8 cellular contexts compared by ENCODE assay signal in the genomic region with DNA sequence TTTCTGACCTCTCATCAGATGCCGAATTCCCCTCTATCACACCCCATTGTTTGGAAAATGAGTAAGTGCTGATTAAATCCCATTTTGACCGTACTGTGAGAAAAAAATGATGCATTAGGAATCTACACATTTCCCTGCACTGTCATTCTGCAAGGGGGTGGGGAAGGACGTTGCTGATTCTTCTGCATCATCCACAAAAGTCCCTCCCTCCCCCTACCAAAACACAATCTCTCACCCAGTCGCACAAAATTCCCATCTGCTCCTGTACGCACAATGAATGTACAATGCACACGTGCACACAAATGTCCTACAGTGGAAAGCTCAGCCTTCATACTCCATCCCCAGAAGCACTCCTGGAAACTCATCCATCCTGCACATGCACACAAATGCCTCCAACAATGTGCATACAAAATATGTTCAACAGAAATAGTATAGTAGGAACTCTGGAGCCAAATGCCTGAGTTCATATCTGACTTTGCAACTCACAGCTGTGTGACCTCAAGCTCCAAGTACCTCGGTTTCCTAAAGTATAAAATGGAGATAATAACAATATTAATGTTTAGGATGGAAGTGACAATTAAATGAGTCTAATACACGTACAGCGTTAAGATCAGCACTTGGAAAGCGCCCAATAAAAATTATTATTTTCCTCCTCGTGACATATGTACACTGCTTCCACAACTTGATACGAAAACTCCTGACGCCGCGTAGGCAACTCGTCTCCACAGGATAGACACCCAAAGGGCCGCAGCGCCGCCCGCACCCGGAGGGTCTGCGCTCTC. TPM values are rescaled to one million over a fixed set of nuclear protein-coding genes. Genes with fewer than 3 reads are reported as not detected.
DNase-seq lines count a peak whose midpoint lies in the region; TF ChIP-seq lines count a peak whose summit lies in the region.

No MANE protein-coding gene starts in this region.

- H3K9me2 ChIP-seq in SU-DHL-6 (replicated peaks; ENCODE audit: insufficient read depth, low read length) = no peaks in the 10 kb centered on the region

- no peak overlapping the region for H4K8ac ChIP-seq in neuronal stem cell (ENCODE audit: low read depth, low read length)

- no CpG with 5 or more reads among the region's 22 CpGs for WGBS in neuronal stem cell (ENCODE audit: extremely low coverage in 2 of 2, insufficient read length in 2 of 2, insufficient replicate concordance in 1 of 2), 2 donors

- no peak overlapping the region for H2BK120ac ChIP-seq in neuronal stem cell (ENCODE audit: low read depth, low read length)

- DNase-seq in A172 (ENCODE audit: low spot score) (peak; percentile 94), GM12864 (ENCODE audit: low read depth) (no peak), endothelial cell (ENCODE audit: low spot score) (no peak), neuronal stem cell (ENCODE audit: low spot score) (no peak), cortex of kidney (lab: John Stamatoyannopoulos, UW) (no peak), NCI-H1930 (lab: John Stamatoyannopoulos, UW) (no peak), SKM-1 treated with dmso at 0.1 percent for 144 hours (lab: John Stamatoyannopoulos, UW; ENCODE audit: unreplicated experiment) (no peak)

- H3K4me1 Mint-ChIP-seq in endothelial cell (ENCODE audit: unreplicated experiment) = peaks cover 27% of the 10 kb centered on the region

- H3K36me3 Mint-ChIP-seq in endothelial cell (ENCODE audit: low read depth, unreplicated experiment) = peaks cover 25% of the 10 kb centered on the region

- H3K79me2 ChIP-seq in SU-DHL-6 (ENCODE audit: insufficient read depth, low read length) = peaks cover 81% of the 10 kb centered on the region

- H3K9ac ChIP-seq in SU-DHL-6 (ENCODE audit: low read length) (peak overlapping the region; percentile 84), neuronal stem cell (ENCODE audit: low read depth, low read length, poor library complexity) (peak overlapping the region; percentile 94)

- no peak overlapping the region for H3K4ac ChIP-seq in neuronal stem cell (ENCODE audit: low read length)

- H3K18ac ChIP-seq in neuronal stem cell (ENCODE audit: low read length) = no peak overlapping the region

- peaks cover 0 to 4% of the 10 kb centered on the region in 2 donors for H3K4me1 ChIP-seq in neuronal stem cell (ENCODE audit: control insufficient read depth in 2 of 2, insufficient read depth in 1 of 2, low read depth in 1 of 2, low read length in 2 of 2)

- H3K27me3 Mint-ChIP-seq in endothelial cell (ENCODE audit: unreplicated experiment) = peaks cover 18% of the 10 kb centered on the region

- H3K9me3 Mint-ChIP-seq in endothelial cell (ENCODE audit: unreplicated experiment) = no peaks in the 10 kb centered on the region

- no peak overlapping the region for H2BK15ac ChIP-seq in neuronal stem cell (ENCODE audit: low read length)

- H3K9me3 ChIP-seq in SU-DHL-6 (ENCODE audit: insufficient read depth, low read length) (no peaks in the 10 kb centered on the region), neuronal stem cell (replicated peaks in 1 of 2; ENCODE audit: control insufficient read depth in 2 of 2, insufficient read depth in 1 of 2, low read depth in 1 of 2, low read length in 2 of 2) (no peaks in the 10 kb centered on the region)

- no peak overlapping the region for H3K14ac ChIP-seq in neuronal stem cell (ENCODE audit: low read length)

- peaks cover 30% of the 10 kb centered on the region; the same call in 1 of the 2 replicates for H3F3A ChIP-seq in SU-DHL-6 (ENCODE audit: insufficient read depth)

- H3K4me2 ChIP-seq in SU-DHL-6 (ENCODE audit: low read depth, low read length, poor library complexity, severe bottlenecking) (peak overlapping the region; percentile 91), neuronal stem cell (ENCODE audit: insufficient read depth, low read length, poor library complexity, severe bottlenecking) (peak overlapping the region; percentile 55)

- H2BK5ac ChIP-seq in neuronal stem cell (ENCODE audit: low read length) = peak overlapping the region; percentile 85

- H3K4me3 ChIP-seq in GM12864 (ENCODE audit: low read depth, low read length) (peak overlapping the region; percentile 89), SU-DHL-6 (ENCODE audit: insufficient read depth, low read length, poor library complexity, severe bottlenecking) (peak overlapping the region; percentile 83), neuronal stem cell (ENCODE audit: low read length in 2 of 2) (peak overlapping the region; percentile 78 to 98)

- no peak overlapping the region for H4K91ac ChIP-seq in neuronal stem cell (ENCODE audit: low read depth, low read length, poor library complexity)

- no peaks in the 10 kb centered on the region for H4K20me1 ChIP-seq in SU-DHL-6 (ENCODE audit: low read depth, low read length)

- H3K79me1 ChIP-seq in neuronal stem cell (ENCODE audit: low read depth, low read length) = peaks cover 5% of the 10 kb centered on the region

- no peaks in the 10 kb centered on the region for H3K27me3 ChIP-seq in SU-DHL-6 (ENCODE audit: low read length)
- H3K27me3 ChIP-seq in neuronal stem cell (ENCODE audit: control insufficient read depth in 3 of 3, insufficient read depth in 3 of 3, low read depth in 1 of 3, low read length in 3 of 3) = no peaks in the 10 kb centered on the region

- H3K36me3 ChIP-seq in SU-DHL-6 (ENCODE audit: low read length) = 0 out of 2 replicates have a peak, but pooled peaks cover 10% of the 10 kb centered on the region
- H3K36me3 ChIP-seq in neuronal stem cell (replicated peaks in 1 of 2; ENCODE audit: control insufficient read depth in 2 of 2, insufficient read depth in 2 of 2, low read length in 2 of 2) = peaks cover 2 to 3% of the 10 kb centered on the region in 2 donors

- no peak overlapping the region for H2BK12ac ChIP-seq in neuronal stem cell (ENCODE audit: low read length)

- H3K23ac ChIP-seq in neuronal stem cell (ENCODE audit: low read depth, low read length, poor library complexity) = peak overlapping the region; percentile 82

- TF ChIP-seq CTCF in GM12864 (IDR thresholded peaks at IDR 0.05; ENCODE audit: low read depth, low read length, missing control alignments) = no peak
- TF ChIP-seq CTCF in SU-DHL-6 (IDR thresholded peaks at IDR 0.05; ENCODE audit: insufficient read depth, low read length, poor library complexity, severe bottlenecking) = no peak
- TF ChIP-seq CTCF in endothelial cell (IDR thresholded peaks at IDR 0.05; ENCODE audit: unreplicated experiment) = no peak

- peak overlapping the region; percentile 70 for H3K4me3 Mint-ChIP-seq in endothelial cell (ENCODE audit: unreplicated experiment)

- H3K27ac ChIP-seq in SU-DHL-6 (ENCODE audit: low read depth, low read length) = peak overlapping the region; percentile 81
- no peak overlapping the region for H3K27ac ChIP-seq in neuronal stem cell (replicated peaks; ENCODE audit: low read length)

- peak overlapping the region; percentile 4 for H3K27ac Mint-ChIP-seq in endothelial cell (ENCODE audit: unreplicated experiment)

- H2AFZ ChIP-seq in SU-DHL-6 (ENCODE audit: low read depth, low read length, severe bottlenecking) (peak overlapping the region; percentile 5), neuronal stem cell (ENCODE audit: low read length) (peak overlapping the region; percentile 98)

- no peak overlapping the region for H2AK5ac ChIP-seq in neuronal stem cell (ENCODE audit: low read depth, low read length)

RNA-seq across cellular contexts. Expression of gene TNIP1, which starts 0.8 kb away (rescaled TPM):
- 125 and 132 TPM in 2 replicates for total RNA-seq in A172 (2014; rRNA removed; shearing (Covaris generic))
- total RNA-seq in endothelial cell (ENCODE audit: unreplicated experiment) = 76.0 TPM
- polyA plus RNA-seq in neuronal stem cell (2013, experiment 1 of 2) = 23.9 TPM
- 23.0 TPM for polyA plus RNA-seq in neuronal stem cell (2013, experiment 2 of 2)

RNA-seq across cellular contexts. Expression of gene GPX3, which starts 59.6 kb away (rescaled TPM):
- total RNA-seq in A172 (2014; rRNA removed; shearing (Covaris generic)) = not detected in 2 replicates
- 32.5 TPM for total RNA-seq in endothelial cell (ENCODE audit: unreplicated experiment)
- 17.7 TPM for polyA plus RNA-seq in neuronal stem cell (2013, experiment 1 of 2)
- polyA plus RNA-seq in neuronal stem cell (2013, experiment 2 of 2) = 16.6 TPM

Comparison
In these comparisons a context has a peak if more than half of its experiments do, and no peak if none do; other contexts are left out.
1. RNA of gene GPX3, which starts 59.6 kb away (total RNA-seq): 32.5 TPM in endothelial cell (single experiment); not detected in A172; every median in the first group is over 10 times any median in the second.
2. Peak in every context shown above with its lines, with median percentiles within 50 percentile points of each other: H3K4me3 ChIP-seq.